ENCODE assay signal across 16 cellular contexts in genomic region chr4:138724530-138724929, GRCh38.
DNase-seq lines count a peak whose midpoint lies in the region; ATAC-seq and TF ChIP-seq lines count a peak whose summit lies in the region.
"Had no signal": no experiment of that assay in that cellular context is flagged by ENCODE, and none has a peak within 500 bp of the region (broad histone marks: within the 10 kb centered on the region; RNA-seq: fewer than 3 reads in every experiment).

No MANE protein-coding gene starts in this region.

- WGBS in mesenchymal stem cell: 84% methylated on average over 4 of the region's 4 CpGs

- POLR2A ChIA-PET in WTC11 (lab: Charles Lee): interaction anchor here (0.7 kb wide), 1 partner anchor 51 kb away, joined by 3 read pairs; no protein-coding TSS in a partner anchor

- H3K27me3 Mint-ChIP-seq in GM23338 (ENCODE audit: insufficient read depth, low read depth, poor library complexity) (peaks cover 2% of the 10 kb centered on the region), WTC11 (ENCODE audit: low read depth) (no peaks in the 10 kb centered on the region)

- DNase-seq in GM23338 (ENCODE audit: low spot score) (peak; percentile 47), NCI-H1105 (lab: John Stamatoyannopoulos, UW) (peak; percentile 25), WTC11 (ENCODE audit: low spot score) (peak; percentile 22), iPS-NIHi11 (ENCODE audit: low spot score) (peak; percentile 18), NCI-H345 (lab: John Stamatoyannopoulos, UW) (no peak), NCI-H1048 (lab: John Stamatoyannopoulos, UW) (no peak), mesenchymal stem cell (no peak), islet precursor cell (no peak)
- DNase-seq: Calu3; CD4-positive, alpha-beta T cell; NCI-H2171; PC-9; SIG-M5; T-helper 1 cell had no signal

- no peaks in the 10 kb centered on the region for H3K36me3 ChIP-seq in GM23338 (ENCODE audit: insufficient read depth)
- no peaks in the 10 kb centered on the region for H3K36me3 ChIP-seq in mesenchymal stem cell (ENCODE audit: control insufficient read depth in 1 of 2, insufficient read depth in 2 of 2, low read depth in 1 of 2, low read length in 2 of 2)

- no peaks in the 10 kb centered on the region for H3K27me3 ChIP-seq in GM23338 (ENCODE audit: insufficient read depth)
- no peaks in the 10 kb centered on the region for H3K27me3 ChIP-seq in mesenchymal stem cell (ENCODE audit: control insufficient read depth in 1 of 2, insufficient read depth in 1 of 2, low read length in 2 of 2)

- H3K36me3 Mint-ChIP-seq in GM23338 (ENCODE audit: low read depth) (no peaks in the 10 kb centered on the region), WTC11 (no peaks in the 10 kb centered on the region)

- H3K4me2 ChIP-seq in GM23338 (peak overlapping the region; percentile 50), mesenchymal stem cell (ENCODE audit: low read length, poor library complexity, severe bottlenecking) (no peak overlapping the region)
- H3K4me2 ChIP-seq: A549, PC-9 had no signal

- no peak overlapping the region for H3K23ac ChIP-seq in mesenchymal stem cell (ENCODE audit: low read length in 2 of 2)

- no peak overlapping the region for H2AFZ ChIP-seq in GM23338
- no peak overlapping the region for H2AFZ ChIP-seq in mesenchymal stem cell (ENCODE audit: low read depth, low read length)
- H2AFZ ChIP-seq: PC-9 had no signal

- H2AK5ac ChIP-seq in mesenchymal stem cell (ENCODE audit: low read length, severe bottlenecking): no peak overlapping the region

- H2BK12ac ChIP-seq in mesenchymal stem cell (ENCODE audit: low read length in 2 of 2): no peak overlapping the region

- no peaks in the 10 kb centered on the region for H3K9me2 ChIP-seq in GM23338 (ENCODE audit: insufficient read depth)

- H3K4me3 ChIP-seq in GM23338 (peak overlapping the region; percentile 13; the same call in 1 of the 2 replicates), mesenchymal stem cell (ENCODE audit: insufficient read depth in 1 of 2, low read depth in 1 of 2, low read length in 2 of 2) (no peak overlapping the region)
- H3K4me3 ChIP-seq: A549, PC-9 had no signal

- H3K4me3 Mint-ChIP-seq in GM23338 (no peak overlapping the region; the same call in 2 of the 3 replicates), WTC11 (no peak overlapping the region)
- H3K4me3 Mint-ChIP-seq: CD4-positive, alpha-beta T cell had no signal

- H3K4me1 Mint-ChIP-seq in GM23338 (peaks cover 59% of the 10 kb centered on the region), WTC11 (peaks cover 69% of the 10 kb centered on the region)

- H2BK5ac ChIP-seq in mesenchymal stem cell (ENCODE audit: low read depth, low read length, poor library complexity, severe bottlenecking): no peak overlapping the region

- no peaks in the 10 kb centered on the region for H3K9me3 Mint-ChIP-seq in GM23338
- no peaks in the 10 kb centered on the region for H3K9me3 Mint-ChIP-seq in WTC11
- H3K9me3 Mint-ChIP-seq: CD4-positive, alpha-beta T cell had no signal

- no peak overlapping the region for H3K4ac ChIP-seq in mesenchymal stem cell (ENCODE audit: low read depth in 1 of 2, low read length in 2 of 2)

- H4K8ac ChIP-seq in mesenchymal stem cell (ENCODE audit: low read length): no peak overlapping the region

- H3F3A ChIP-seq in GM23338 (replicated peaks; ENCODE audit: low read depth): no peaks in the 10 kb centered on the region

- H4K91ac ChIP-seq in mesenchymal stem cell (ENCODE audit: low read length): no peak overlapping the region

- H3K9ac ChIP-seq in mesenchymal stem cell (ENCODE audit: low read length): no peak overlapping the region

- H2BK120ac ChIP-seq in mesenchymal stem cell (ENCODE audit: low read depth, low read length): no peak overlapping the region

- no peaks in the 10 kb centered on the region for H3K79me2 ChIP-seq in GM23338 (replicated peaks; ENCODE audit: insufficient read depth)

- CTCF ChIA-PET in WTC11 (lab: Charles Lee): interaction anchor here (1.2 to 1.6 kb wide), 2 partner anchors 147 to 213 kb away, joined by 4 to 5 read pairs; no protein-coding TSS in a partner anchor

- ATAC-seq in GM23338 (peak; percentile 96), WTC11 (peak; percentile 87)
- ATAC-seq: A549 had no signal

- H3K27ac ChIP-seq in GM23338 (ENCODE audit: low read depth): no peak overlapping the region
- no peak overlapping the region for H3K27ac ChIP-seq in mesenchymal stem cell (ENCODE audit: low read length, poor library complexity, severe bottlenecking)
- H3K27ac ChIP-seq: A549, PC-9, RWPE1 had no signal

- TF ChIP-seq CTCF in GM23338 (conservative IDR thresholded peaks at IDR 0.05; ENCODE audit: low read depth in 2 of 2) (no peak), WTC11 (IDR thresholded peaks at IDR 0.05) (no peak)

- H3K27ac Mint-ChIP-seq in GM23338 (no peak overlapping the region), WTC11 (no peak overlapping the region)
- H3K27ac Mint-ChIP-seq: CD4-positive, alpha-beta T cell had no signal

- H3K14ac ChIP-seq in mesenchymal stem cell (ENCODE audit: low read length in 2 of 2): no peak overlapping the region

- H3K4me1 ChIP-seq in GM23338 (ENCODE audit: insufficient read depth) (peaks cover 53% of the 10 kb centered on the region), mesenchymal stem cell (ENCODE audit: control insufficient read depth, insufficient read depth, low read depth, low read length) (no peaks in the 10 kb centered on the region)
- H3K4me1 ChIP-seq: A549 had no signal

- no peaks in the 10 kb centered on the region for H3K79me1 ChIP-seq in mesenchymal stem cell (replicated peaks; ENCODE audit: low read length, poor library complexity, severe bottlenecking)

- H3K18ac ChIP-seq in mesenchymal stem cell (ENCODE audit: low read depth in 1 of 2, low read length in 2 of 2): no peak overlapping the region

- no peaks in the 10 kb centered on the region for H3K9me3 ChIP-seq in mesenchymal stem cell (ENCODE audit: control insufficient read depth, low read length)
- H3K9me3 ChIP-seq: A549 had no signal

- H2BK15ac ChIP-seq in mesenchymal stem cell (ENCODE audit: low read depth, poor library complexity, severe bottlenecking): no peak overlapping the region

- H4K20me1 ChIP-seq in GM23338 (replicated peaks; ENCODE audit: insufficient read depth): no peaks in the 10 kb centered on the region

TF ChIP-seq in GM23338, 12 proteins besides CTCF, POLR2A, EP300 and RAD21 (continues in another document):
- TF ChIP-seq ZNF331 (CRISPR knock-in tag; IDR thresholded peaks at IDR 0.05; ENCODE audit: low read depth) (no peak), POLR2AphosphoS5 (IDR thresholded peaks at IDR 0.05; ENCODE audit: low read depth) (no peak), EZH2phosphoT487 (IDR thresholded peaks at IDR 0.05; ENCODE audit: unreplicated experiment) (no peak), ETS1 (IDR thresholded peaks at IDR 0.05) (no peak), CREB1 (CRISPR knock-in tag; IDR thresholded peaks at IDR 0.05; ENCODE audit: low read depth) (no peak), STAT1 (IDR thresholded peaks at IDR 0.05; ENCODE audit: unreplicated experiment) (no peak)

TF ChIP-seq in WTC11, 78 proteins besides CTCF, POLR2A, EP300 and RAD21:
- TF ChIP-seq TEAD1 (CRISPR knock-in tag; IDR thresholded peaks at IDR 0.05) (no peak), EMX1 (CRISPR knock-in tag; IDR thresholded peaks at IDR 0.05) (no peak), ETV6 (CRISPR knock-in tag; IDR thresholded peaks at IDR 0.05) (no peak), GABPB1 (CRISPR knock-in tag; IDR thresholded peaks at IDR 0.05) (no peak), KAT7 (CRISPR knock-in tag; IDR thresholded peaks at IDR 0.05; ENCODE audit: borderline replicate concordance) (no peak), NFYB (CRISPR knock-in tag; conservative IDR thresholded peaks at IDR 0.05; ENCODE audit: low read depth) (no peak), ATF3 (CRISPR knock-in tag; conservative IDR thresholded peaks at IDR 0.05) (no peak), RORB (CRISPR knock-in tag; IDR thresholded peaks at IDR 0.05) (no peak), SP1 (CRISPR knock-in tag; conservative IDR thresholded peaks at IDR 0.05) (no peak), HMGA2 (CRISPR knock-in tag; IDR thresholded peaks at IDR 0.05) (no peak), JAZF1 (CRISPR knock-in tag; IDR thresholded peaks at IDR 0.05) (no peak), MYBL2 (CRISPR knock-in tag; IDR thresholded peaks at IDR 0.05) (no peak), OVOL2 (CRISPR knock-in tag; IDR thresholded peaks at IDR 0.05; ENCODE audit: borderline replicate concordance) (no peak), ZNF532 (CRISPR knock-in tag; IDR thresholded peaks at IDR 0.05; ENCODE audit: borderline replicate concordance) (no peak)

Comparison
In these comparisons a context has a peak if more than half of its experiments do, and no peak if none do; other contexts are left out.
1. DNase-seq: peak in GM23338 (single experiment), NCI-H1105 (single experiment), WTC11 (single experiment) and iPS-NIHi11 (single experiment); none in NCI-H345 (single experiment), NCI-H1048 (single experiment), mesenchymal stem cell (single experiment) and islet precursor cell (single experiment).